Comparison of ENCODE assay signal across 11 cellular contexts in genomic region chr7:117837841-117838240, GRCh38. TPM values are rescaled to one million over a fixed set of nuclear protein-coding genes. Genes with fewer than 3 reads are reported as not detected.
A peak's percentile ranks its signal among the peaks of the same experiment; 100 is the strongest.
DNase-seq lines count a peak whose midpoint lies in the region; ATAC-seq and TF ChIP-seq lines count a peak whose summit lies in the region.
"Had no signal": no experiment of that assay in that cellular context is flagged by ENCODE, and none has a peak within 500 bp of the region (broad histone marks: within the 10 kb centered on the region; RNA-seq: fewer than 3 reads in every experiment).

No MANE protein-coding gene starts in this region.

- DNase-seq in activated CD4-positive, alpha-beta T cell treated with anti-CD3 and anti-CD28 coated beads, Interleukin-2, amount 10 ng/mL, durations not matched to agents 24 days and 14 days = peak; percentile 20
- no peak for DNase-seq in activated CD4-positive, alpha-beta T cell treated with anti-CD3 and anti-CD28 coated beads, Interleukin-2, amount 10 ng/mL, durations not matched to agents 7 days and 5 days
- DNase-seq in C1 segment of cervical spinal cord (lab: John Stamatoyannopoulos, UW) (no peak), left lobe of liver (ENCODE audit: low spot score) (no peak), GM13977 (ENCODE audit: low spot score) (no peak), progenitor cell of endocrine pancreas (ENCODE audit: low spot score, unreplicated experiment) (no peak)
- DNase-seq: effector memory CD4-positive, alpha-beta T cell; MV-4-11 had no signal

- intact Hi-C loops in activated CD4-positive, alpha-beta T cell treated with anti-CD3 and anti-CD28 coated beads, Interleukin-2, amount 10 ng/mL, durations not matched to agents 24 days and 14 days (cut with micrococcal nuclease) = no loop called here

- no peaks in the 10 kb centered on the region for H3K36me3 Mint-ChIP-seq in activated CD4-positive, alpha-beta T cell treated with anti-CD3 and anti-CD28 coated beads, Interleukin-2, amount 10 ng/mL, durations not matched to agents 24 days and 14 days (ENCODE audit: low read depth)
- no peaks in the 10 kb centered on the region for H3K36me3 Mint-ChIP-seq in activated CD4-positive, alpha-beta T cell treated with anti-CD3 and anti-CD28 coated beads, Interleukin-2, amount 10 ng/mL, durations not matched to agents 7 days and 5 days (ENCODE audit: low read depth)
- peaks cover 10% of the 10 kb centered on the region for H3K36me3 Mint-ChIP-seq in progenitor cell of endocrine pancreas (ENCODE audit: insufficient read depth)

- H3K4me3 Mint-ChIP-seq in activated CD4-positive, alpha-beta T cell treated with anti-CD3 and anti-CD28 coated beads, Interleukin-2, amount 10 ng/mL, durations not matched to agents 24 days and 14 days = no peak overlapping the region
- H3K4me3 Mint-ChIP-seq in activated CD4-positive, alpha-beta T cell treated with anti-CD3 and anti-CD28 coated beads, Interleukin-2, amount 10 ng/mL, durations not matched to agents 7 days and 5 days = no peak overlapping the region
- no peak overlapping the region for H3K4me3 Mint-ChIP-seq in progenitor cell of endocrine pancreas (ENCODE audit: low read depth)

- CTCF ChIA-PET in activated CD4-positive, alpha-beta T cell treated with anti-CD3 and anti-CD28 coated beads, Interleukin-2, amount 10 ng/mL, durations not matched to agents 7 days and 5 days (lab: Charles Lee) = no interaction called here

- H3K4me1 Mint-ChIP-seq in activated CD4-positive, alpha-beta T cell treated with anti-CD3 and anti-CD28 coated beads, Interleukin-2, amount 10 ng/mL, durations not matched to agents 24 days and 14 days = no peaks in the 10 kb centered on the region
- H3K4me1 Mint-ChIP-seq in activated CD4-positive, alpha-beta T cell treated with anti-CD3 and anti-CD28 coated beads, Interleukin-2, amount 10 ng/mL, durations not matched to agents 7 days and 5 days = no peaks in the 10 kb centered on the region
- H3K4me1 Mint-ChIP-seq in progenitor cell of endocrine pancreas (ENCODE audit: low read depth) = peaks cover 9% of the 10 kb centered on the region

- ATAC-seq in HG02840 (IDR thresholded peaks at IDR 0.05; ENCODE audit: low FRiP score, unreplicated experiment) (peak; percentile 49), HG03558 (IDR thresholded peaks at IDR 0.05; ENCODE audit: extremely low read depth, unreplicated experiment) (peak; percentile 92), left lobe of liver (no peak)

- no peaks in the 10 kb centered on the region for H3K9me3 Mint-ChIP-seq in activated CD4-positive, alpha-beta T cell treated with anti-CD3 and anti-CD28 coated beads, Interleukin-2, amount 10 ng/mL, durations not matched to agents 24 days and 14 days
- H3K9me3 Mint-ChIP-seq in activated CD4-positive, alpha-beta T cell treated with anti-CD3 and anti-CD28 coated beads, Interleukin-2, amount 10 ng/mL, durations not matched to agents 7 days and 5 days = no peaks in the 10 kb centered on the region
- H3K9me3 Mint-ChIP-seq in progenitor cell of endocrine pancreas (ENCODE audit: low read depth) = peaks cover 5% of the 10 kb centered on the region

- POLR2A ChIA-PET in activated CD4-positive, alpha-beta T cell treated with anti-CD3 and anti-CD28 coated beads, Interleukin-2, amount 10 ng/mL, durations not matched to agents 7 days and 5 days (lab: Charles Lee) = no interaction called here

- no peaks in the 10 kb centered on the region for H3K27me3 Mint-ChIP-seq in activated CD4-positive, alpha-beta T cell treated with anti-CD3 and anti-CD28 coated beads, Interleukin-2, amount 10 ng/mL, durations not matched to agents 24 days and 14 days
- no peaks in the 10 kb centered on the region for H3K27me3 Mint-ChIP-seq in activated CD4-positive, alpha-beta T cell treated with anti-CD3 and anti-CD28 coated beads, Interleukin-2, amount 10 ng/mL, durations not matched to agents 7 days and 5 days
- H3K27me3 Mint-ChIP-seq in progenitor cell of endocrine pancreas = no peaks in the 10 kb centered on the region

- in situ Hi-C loops in GM13977 (cut with MboI; ENCODE audit: low pct_unique_long_range_greater_than_20kb, low sequenced_read_pairs, unreplicated experiment) = no loop called here

- TF ChIP-seq CTCF in GM13977 (IDR thresholded peaks at IDR 0.05; ENCODE audit: extremely low read depth, insufficient read depth, missing control alignments) = no peak
- TF ChIP-seq CTCF in progenitor cell of endocrine pancreas (IDR thresholded peaks at IDR 0.05; ENCODE audit: unreplicated experiment) = no peak

- H3K27ac Mint-ChIP-seq in activated CD4-positive, alpha-beta T cell treated with anti-CD3 and anti-CD28 coated beads, Interleukin-2, amount 10 ng/mL, durations not matched to agents 24 days and 14 days = no peak overlapping the region
- no peak overlapping the region for H3K27ac Mint-ChIP-seq in activated CD4-positive, alpha-beta T cell treated with anti-CD3 and anti-CD28 coated beads, Interleukin-2, amount 10 ng/mL, durations not matched to agents 7 days and 5 days
- H3K27ac Mint-ChIP-seq in progenitor cell of endocrine pancreas = no peak overlapping the region

RNA-seq across cellular contexts. Expression of gene CTTNBP2, which starts 35.4 kb away (rescaled TPM):
- not detected in 2 replicates for total RNA-seq in activated CD4-positive, alpha-beta T cell treated with anti-CD3 and anti-CD28 coated beads, Interleukin-2, amount 10 ng/mL, durations not matched to agents 24 days and 14 days
- not detected for total RNA-seq in activated CD4-positive, alpha-beta T cell treated with anti-CD3 and anti-CD28 coated beads, Interleukin-2, amount 10 ng/mL, durations not matched to agents 7 days and 5 days
- total RNA-seq in left lobe of liver = 1.9 TPM
- total RNA-seq in progenitor cell of endocrine pancreas = 9.5 and 14.0 TPM in 2 replicates
- total RNA-seq: A172 had no signal
